Comparison of ENCODE assay signal across 8 cellular contexts in the genomic region with DNA sequence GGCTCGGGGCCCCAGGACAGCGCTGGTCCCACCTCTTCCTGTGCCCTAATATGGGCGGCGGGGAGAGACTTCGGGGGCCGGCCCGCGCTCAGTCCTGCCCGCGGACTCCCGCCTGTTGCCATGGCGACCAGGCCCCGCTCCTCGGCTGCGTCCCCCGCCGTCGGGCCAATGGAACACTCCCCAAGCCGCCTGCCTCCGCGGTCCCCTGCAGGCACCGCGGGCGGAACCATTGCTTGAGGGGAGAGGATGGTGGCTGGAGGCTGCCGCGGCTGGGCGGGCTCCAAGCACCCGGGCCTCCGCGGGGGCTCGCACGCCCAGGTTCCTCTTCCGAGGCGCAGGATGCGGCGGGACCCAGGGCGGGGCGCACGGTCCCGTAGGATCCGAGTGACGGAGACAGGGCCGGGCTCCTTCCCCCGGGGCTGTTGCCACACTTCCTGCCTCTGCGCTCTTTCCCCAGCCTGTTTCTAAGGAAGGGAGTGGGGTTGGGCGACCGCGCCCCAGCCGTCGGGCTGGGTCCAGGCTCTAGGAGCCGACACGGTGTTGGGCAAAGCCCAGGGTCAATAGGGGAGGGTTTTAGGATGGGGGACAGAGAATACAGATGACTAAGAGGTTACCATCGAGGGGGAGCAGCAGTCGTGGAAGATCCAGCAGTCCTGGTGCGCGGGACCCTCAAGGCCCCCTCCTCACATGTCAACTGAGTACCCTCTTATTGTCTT. TPM values are rescaled to one million over a fixed set of nuclear protein-coding genes. Genes with fewer than 3 reads are reported as not detected.
A peak's percentile ranks its signal among the peaks of the same experiment; 100 is the strongest.
DNase-seq lines count a peak whose midpoint lies in the region; TF ChIP-seq lines count a peak whose summit lies in the region.

No MANE protein-coding gene starts in this region.

- no peaks in the 10 kb centered on the region for H3K36me3 Mint-ChIP-seq in neural crest cell (ENCODE audit: low read depth)

- H3K27me3 ChIP-seq in stomach smooth muscle (ENCODE audit: control insufficient read depth in 1 of 2, insufficient read depth in 2 of 2, low read length in 2 of 2) = no peaks in the 10 kb centered on the region

- peak overlapping the region; percentile 100 for H3K27ac ChIP-seq in stomach smooth muscle (ENCODE audit: low read length)

- no peaks in the 10 kb centered on the region for H3K9me3 Mint-ChIP-seq in neural crest cell

- H3K9me3 ChIP-seq in stomach smooth muscle (ENCODE audit: control insufficient read depth in 2 of 2, low read length in 2 of 2) = no peaks in the 10 kb centered on the region

- peak overlapping the region; percentile 80 for H3K4me3 Mint-ChIP-seq in neural crest cell

- H3K4me3 ChIP-seq in foreskin fibroblast (ENCODE audit: low read depth in 1 of 2, low read length in 2 of 2) (peak overlapping the region; percentile 41 to 55), stomach smooth muscle (ENCODE audit: low read length in 2 of 2) (peak overlapping the region; percentile 96 to 100)

- peaks cover 52% of the 10 kb centered on the region for H3K4me1 ChIP-seq in stomach smooth muscle (ENCODE audit: control insufficient read depth, insufficient read depth, low read length)

- H3K27ac Mint-ChIP-seq in neural crest cell (ENCODE audit: unreplicated experiment) = peak overlapping the region; percentile 86

- H3K4me1 Mint-ChIP-seq in neural crest cell = peaks cover 39% of the 10 kb centered on the region

- peaks cover 0 to 4% of the 10 kb centered on the region in 2 donors for H3K36me3 ChIP-seq in stomach smooth muscle (ENCODE audit: control insufficient read depth in 2 of 2, insufficient read depth in 2 of 2, low read length in 2 of 2)

- peak overlapping the region; percentile 95 to 99 for H3K9ac ChIP-seq in stomach smooth muscle (ENCODE audit: low read length in 2 of 2)

- peaks cover 15% of the 10 kb centered on the region for H3K27me3 Mint-ChIP-seq in neural crest cell (ENCODE audit: low read depth)

- TF ChIP-seq CTCF in foreskin fibroblast (IDR thresholded peaks at IDR 0.05; ENCODE audit: low read depth, low read length) = no peak
- no peak for TF ChIP-seq CTCF in neural crest cell (conservative IDR thresholded peaks at IDR 0.05)

- DNase-seq in Daoy (ENCODE audit: low read depth) = peak; percentile 97
- DNase-seq in GOT3 (lab: John Stamatoyannopoulos, UW) = peak; percentile 77
- DNase-seq in LoVo (ENCODE audit: low spot score) = peak; percentile 83
- peak; percentile 86 for DNase-seq in SIG-M5 (lab: John Stamatoyannopoulos, UW)
- peak; percentile 89 for DNase-seq in activated gamma-delta T cell treated with anti-CD3 and anti-CD28 coated beads, Interleukin-2, amount 50 U/mL, for 16 hours (ENCODE audit: low read depth)
- peak; percentile 96 to 99 for DNase-seq in foreskin fibroblast
- DNase-seq in neural crest cell (ENCODE audit: low read depth, low spot score) = peak; percentile 89

RNA-seq across cellular contexts. Expression of gene JUNB, which starts 1.2 kb away (rescaled TPM):
- total RNA-seq in Daoy (2014; rRNA removed; shearing (Covaris generic)) = 61.6 and 66.6 TPM in 2 replicates
- total RNA-seq in neural crest cell = 9.3 and 9.6 TPM in 2 replicates

RNA-seq across cellular contexts. Expression of gene PRDX2, which starts 11.5 kb away (rescaled TPM):
- total RNA-seq in Daoy (2014; rRNA removed; shearing (Covaris generic)) = 81.7 and 99.3 TPM in 2 replicates
- 651 and 672 TPM in 2 replicates for total RNA-seq in neural crest cell

RNA-seq across cellular contexts. Expression of gene THSD8, which starts 11.8 kb away (rescaled TPM):
- not detected in 2 replicates for total RNA-seq in Daoy (2014; rRNA removed; shearing (Covaris generic))
- total RNA-seq in neural crest cell = 34.7 and 49.1 TPM in 2 replicates

RNA-seq across cellular contexts. Expression of gene HOOK2, which starts 14.7 kb away (rescaled TPM):
- 5.1 and 11.0 TPM in 2 replicates for total RNA-seq in Daoy (2014; rRNA removed; shearing (Covaris generic))
- total RNA-seq in neural crest cell = 27.9 and 28.8 TPM in 2 replicates

RNA-seq across cellular contexts. Expression of gene RNASEH2A, which starts 16.3 kb away (rescaled TPM):
- 75.8 and 76.9 TPM in 2 replicates for total RNA-seq in Daoy (2014; rRNA removed; shearing (Covaris generic))
- total RNA-seq in neural crest cell = 74.5 and 87.4 TPM in 2 replicates

Comparison
In these comparisons a context has a peak if more than half of its experiments do, and no peak if none do; other contexts are left out.
1. Peak in every context shown above with its lines: DNase-seq, H3K4me3 ChIP-seq and H3K27ac ChIP-seq.
2. RNA of gene THSD8, which starts 11.8 kb away (total RNA-seq): 34.7 to 49.1 TPM in neural crest cell; not detected in Daoy; every median in the first group is over 10 times any median in the second.